22 cellular contexts compared by ENCODE assay signal in genomic region chr2:100756704-100757103, GRCh38.
"Had no signal": no experiment of that assay in that cellular context is flagged by ENCODE, and none has a peak within 500 bp of the region (broad histone marks: within the 10 kb centered on the region; RNA-seq: fewer than 3 reads in every experiment).

No MANE protein-coding gene starts in this region.

- ATAC-seq: activated CD4-positive, alpha-beta T cell treated with anti-CD3 and anti-CD28 coated beads for 36 hours; activated CD8-positive, alpha-beta T cell treated with anti-CD3 and anti-CD28 coated beads for 36 hours; activated T-cell treated with anti-CD3 and anti-CD28 coated beads, Interleukin-2, amount 50 U/mL, for 4 hours; left lung; mucosa of descending colon; natural killer cell had no signal

- H3K27me3 ChIP-seq: adrenal gland, left lung, right atrium auricular region, tibial nerve had no signal

- H3K9me3 ChIP-seq: adrenal gland, left lung, mucosa of descending colon, right atrium auricular region, tibial nerve had no signal

- DNase-seq: activated CD4-positive, alpha-beta T cell treated with anti-CD3 and anti-CD28 coated beads for 36 hours; activated CD8-positive, alpha-beta T cell treated with anti-CD3 and anti-CD28 coated beads for 36 hours; activated effector memory CD4-positive, alpha-beta T cell treated with anti-CD3 and anti-CD28 coated beads, Interleukin-2, amount 50 U/mL, for 16 hours; activated T-cell treated with anti-CD3 and anti-CD28 coated beads, Interleukin-2, amount 50 U/mL, for 4 hours; adrenal gland; central memory CD4-positive, alpha-beta T cell; effector CD8-positive, alpha-beta T cell; hippocampal formation; kidney; left lung; mucosa of descending colon; natural killer cell; small intestine; stimulated activated CD4-positive, alpha-beta T cell treated with anti-CD3 and anti-CD28 coated beads, Interleukin-4, amount 100 ng/mL, for 4 hours; stimulated activated CD8-positive, alpha-beta memory T cell treated with anti-CD3 and anti-CD28 coated beads, Interleukin-4, amount 100 ng/mL, for 48 hours; stimulated activated naive CD4-positive, alpha-beta T cell treated with Interleukin-2 at 50 U/mL for 16 hours; substantia nigra; T-helper 2 cell had no signal

- H3K36me3 ChIP-seq: adrenal gland, left lung, right atrium auricular region, tibial nerve had no signal

- H3K36me3 Mint-ChIP-seq: activated naive CD4-positive, alpha-beta T cell treated with anti-CD3 and anti-CD28 coated beads, Interleukin-2, amount 50 U/mL, for 24 hours; natural killer cell had no signal

- H3K27me3 Mint-ChIP-seq: activated naive CD4-positive, alpha-beta T cell treated with anti-CD3 and anti-CD28 coated beads, Interleukin-2, amount 50 U/mL, for 24 hours had no signal

- H3K27ac ChIP-seq: coronary artery, left lung, right atrium auricular region had no signal

- H3K9me3 Mint-ChIP-seq: activated CD8-positive, alpha-beta T cell treated with anti-CD3 and anti-CD28 coated beads for 36 hours; activated naive CD4-positive, alpha-beta T cell treated with anti-CD3 and anti-CD28 coated beads, Interleukin-2, amount 50 U/mL, for 24 hours; natural killer cell had no signal

- H3K4me3 ChIP-seq: adrenal gland, coronary artery, left lung, mucosa of descending colon, right atrium auricular region, tibial nerve had no signal

- H3K27ac Mint-ChIP-seq: activated CD4-positive, alpha-beta T cell treated with anti-CD3 and anti-CD28 coated beads for 36 hours; activated CD8-positive, alpha-beta T cell treated with anti-CD3 and anti-CD28 coated beads for 36 hours; activated naive CD4-positive, alpha-beta T cell treated with anti-CD3 and anti-CD28 coated beads, Interleukin-2, amount 50 U/mL, for 24 hours; natural killer cell had no signal

- H3K4me1 Mint-ChIP-seq: natural killer cell had no signal

- H3K4me3 Mint-ChIP-seq: activated CD4-positive, alpha-beta T cell treated with anti-CD3 and anti-CD28 coated beads for 36 hours; activated CD8-positive, alpha-beta T cell treated with anti-CD3 and anti-CD28 coated beads for 36 hours; activated naive CD4-positive, alpha-beta T cell treated with anti-CD3 and anti-CD28 coated beads, Interleukin-2, amount 50 U/mL, for 24 hours; activated T-cell treated with anti-CD3 and anti-CD28 coated beads, Interleukin-2, amount 50 U/mL, for 4 hours; natural killer cell had no signal
